Comparison of ENCODE assay signal across 2 cellular contexts in the genomic region with DNA sequence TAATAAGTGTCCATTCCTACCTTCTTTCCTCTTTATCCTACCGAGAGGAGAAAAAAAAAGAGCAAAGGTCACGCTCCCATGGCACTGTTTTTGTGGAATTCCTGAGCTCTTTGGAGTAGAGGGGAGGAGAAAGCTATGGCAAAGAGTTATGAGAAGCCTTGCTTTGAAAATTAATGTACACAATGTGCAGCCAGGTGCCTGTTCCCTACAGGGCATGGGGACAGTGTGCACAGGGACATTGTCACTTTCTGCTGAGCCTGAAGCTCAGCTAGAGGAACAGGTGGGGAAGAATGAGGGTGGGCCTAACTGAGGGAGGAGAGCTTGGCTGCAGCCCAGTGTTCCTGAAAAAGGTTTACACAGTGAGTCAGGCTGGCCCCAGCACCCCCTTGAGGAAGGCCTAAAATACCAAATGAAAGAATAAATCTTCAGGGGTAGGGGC.
TF ChIP-seq lines count a peak whose summit lies in the region.

No MANE protein-coding gene starts in this region.

TF ChIP-seq in IMR-90, 13 proteins besides CTCF, POLR2A, EP300 and RAD21 (continued from another document):
- TF ChIP-seq RFX5 (IDR thresholded peaks at IDR 0.05; ENCODE audit: low read depth, low read length) (no peak), MAFK (IDR thresholded peaks at IDR 0.05; ENCODE audit: low read depth, low read length) (no peak), BHLHE40 (IDR thresholded peaks at IDR 0.05; ENCODE audit: low read depth, low read length) (no peak), RCOR1 (IDR thresholded peaks at IDR 0.05; ENCODE audit: insufficient replicate concordance, low read length) (no peak), MXI1 (IDR thresholded peaks at IDR 0.05; ENCODE audit: borderline replicate concordance, low read depth, low read length) (no peak), CEBPB (IDR thresholded peaks at IDR 0.05; ENCODE audit: low read depth, low read length) (no peak), NFE2L2 (IDR thresholded peaks at IDR 0.05; ENCODE audit: low read depth, low read length) (no peak), SMC3 (IDR thresholded peaks at IDR 0.05; ENCODE audit: low read depth, low read length) (no peak), FOS (IDR thresholded peaks at IDR 0.05; ENCODE audit: low read depth, low read length) (no peak)
- TF ChIP-seq, protein P1, sequence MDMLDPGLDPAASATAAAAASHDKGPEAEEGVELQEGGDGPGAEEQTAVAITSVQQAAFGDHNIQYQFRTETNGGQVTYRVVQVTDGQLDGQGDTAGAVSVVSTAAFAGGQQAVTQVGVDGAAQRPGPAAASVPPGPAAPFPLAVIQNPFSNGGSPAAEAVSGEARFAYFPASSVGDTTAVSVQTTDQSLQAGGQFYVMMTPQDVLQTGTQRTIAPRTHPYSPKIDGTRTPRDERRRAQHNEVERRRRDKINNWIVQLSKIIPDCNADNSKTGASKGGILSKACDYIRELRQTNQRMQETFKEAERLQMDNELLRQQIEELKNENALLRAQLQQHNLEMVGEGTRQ (IDR thresholded peaks at IDR 0.05; ENCODE audit: low read depth, low read length): no peak
- TF ChIP-seq, protein P2, sequence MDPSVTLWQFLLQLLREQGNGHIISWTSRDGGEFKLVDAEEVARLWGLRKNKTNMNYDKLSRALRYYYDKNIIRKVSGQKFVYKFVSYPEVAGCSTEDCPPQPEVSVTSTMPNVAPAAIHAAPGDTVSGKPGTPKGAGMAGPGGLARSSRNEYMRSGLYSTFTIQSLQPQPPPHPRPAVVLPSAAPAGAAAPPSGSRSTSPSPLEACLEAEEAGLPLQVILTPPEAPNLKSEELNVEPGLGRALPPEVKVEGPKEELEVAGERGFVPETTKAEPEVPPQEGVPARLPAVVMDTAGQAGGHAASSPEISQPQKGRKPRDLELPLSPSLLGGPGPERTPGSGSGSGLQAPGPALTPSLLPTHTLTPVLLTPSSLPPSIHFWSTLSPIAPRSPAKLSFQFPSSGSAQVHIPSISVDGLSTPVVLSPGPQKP (IDR thresholded peaks at IDR 0.05; ENCODE audit: borderline replicate concordance, low read depth, low read length): no peak

TF ChIP-seq in HepG2, 621 proteins besides CTCF, POLR2A, EP300 and RAD21 (continued from another document and continues in another):
- TF ChIP-seq ZNF614 (CRISPR knock-in tag; IDR thresholded peaks at IDR 0.05; ENCODE audit: borderline replicate concordance): peak; percentile 75
- peak; percentile 21; the same call in 1 of the 2 replicates for TF ChIP-seq FOXA3 (CRISPR knock-in tag; IDR thresholded peaks at IDR 0.05)
- TF ChIP-seq, protein P3, sequence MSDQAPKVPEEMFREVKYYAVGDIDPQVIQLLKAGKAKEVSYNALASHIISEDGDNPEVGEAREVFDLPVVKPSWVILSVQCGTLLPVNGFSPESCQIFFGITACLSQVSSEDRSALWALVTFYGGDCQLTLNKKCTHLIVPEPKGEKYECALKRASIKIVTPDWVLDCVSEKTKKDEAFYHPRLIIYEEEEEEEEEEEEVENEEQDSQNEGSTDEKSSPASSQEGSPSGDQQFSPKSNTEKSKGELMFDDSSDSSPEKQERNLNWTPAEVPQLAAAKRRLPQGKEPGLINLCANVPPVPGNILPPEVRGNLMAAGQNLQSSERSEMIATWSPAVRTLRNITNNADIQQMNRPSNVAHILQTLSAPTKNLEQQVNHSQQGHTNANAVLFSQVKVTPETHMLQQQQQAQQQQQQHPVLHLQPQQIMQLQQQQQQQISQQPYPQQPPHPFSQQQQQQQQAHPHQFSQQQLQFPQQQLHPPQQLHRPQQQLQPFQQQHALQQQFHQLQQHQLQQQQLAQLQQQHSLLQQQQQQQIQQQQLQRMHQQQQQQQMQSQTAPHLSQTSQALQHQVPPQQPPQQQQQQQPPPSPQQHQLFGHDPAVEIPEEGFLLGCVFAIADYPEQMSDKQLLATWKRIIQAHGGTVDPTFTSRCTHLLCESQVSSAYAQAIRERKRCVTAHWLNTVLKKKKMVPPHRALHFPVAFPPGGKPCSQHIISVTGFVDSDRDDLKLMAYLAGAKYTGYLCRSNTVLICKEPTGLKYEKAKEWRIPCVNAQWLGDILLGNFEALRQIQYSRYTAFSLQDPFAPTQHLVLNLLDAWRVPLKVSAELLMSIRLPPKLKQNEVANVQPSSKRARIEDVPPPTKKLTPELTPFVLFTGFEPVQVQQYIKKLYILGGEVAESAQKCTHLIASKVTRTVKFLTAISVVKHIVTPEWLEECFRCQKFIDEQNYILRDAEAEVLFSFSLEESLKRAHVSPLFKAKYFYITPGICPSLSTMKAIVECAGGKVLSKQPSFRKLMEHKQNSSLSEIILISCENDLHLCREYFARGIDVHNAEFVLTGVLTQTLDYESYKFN (CRISPR knock-in tag; conservative IDR thresholded peaks at IDR 0.05): peak; percentile 76
- TF ChIP-seq ZNF34 (CRISPR knock-in tag; IDR thresholded peaks at IDR 0.05; ENCODE audit: borderline replicate concordance): no peak
- no peak for TF ChIP-seq CREM (IDR thresholded peaks at IDR 0.05)
- TF ChIP-seq CREM (CRISPR knock-in tag; IDR thresholded peaks at IDR 0.05): no peak
- TF ChIP-seq ZNF292 (CRISPR knock-in tag; IDR thresholded peaks at IDR 0.05; ENCODE audit: borderline replicate concordance, low read depth): peak; percentile 20; the same call in 1 of the 2 replicates
- TF ChIP-seq SAP130 (CRISPR knock-in tag; IDR thresholded peaks at IDR 0.05; ENCODE audit: low read depth): 0 out of 2 replicates have a peak, but pooled peaks have one; percentile 32
- peak; percentile 74; the same call in 1 of the 2 replicates for TF ChIP-seq ZKSCAN8 (CRISPR knock-in tag; IDR thresholded peaks at IDR 0.05; ENCODE audit: borderline replicate concordance)
- peak; percentile 69 for TF ChIP-seq FOSL2 (CRISPR knock-in tag; IDR thresholded peaks at IDR 0.05)
- TF ChIP-seq RFX1 (IDR thresholded peaks at IDR 0.05): no peak
- TF ChIP-seq, protein P4, sequence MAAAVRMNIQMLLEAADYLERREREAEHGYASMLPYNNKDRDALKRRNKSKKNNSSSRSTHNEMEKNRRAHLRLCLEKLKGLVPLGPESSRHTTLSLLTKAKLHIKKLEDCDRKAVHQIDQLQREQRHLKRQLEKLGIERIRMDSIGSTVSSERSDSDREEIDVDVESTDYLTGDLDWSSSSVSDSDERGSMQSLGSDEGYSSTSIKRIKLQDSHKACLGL (CRISPR knock-in tag; IDR thresholded peaks at IDR 0.05): no peak
- peak; percentile 68; the same call in 1 of the 2 replicates for TF ChIP-seq SALL1 (CRISPR knock-in tag; IDR thresholded peaks at IDR 0.05)
- TF ChIP-seq, protein P5, sequence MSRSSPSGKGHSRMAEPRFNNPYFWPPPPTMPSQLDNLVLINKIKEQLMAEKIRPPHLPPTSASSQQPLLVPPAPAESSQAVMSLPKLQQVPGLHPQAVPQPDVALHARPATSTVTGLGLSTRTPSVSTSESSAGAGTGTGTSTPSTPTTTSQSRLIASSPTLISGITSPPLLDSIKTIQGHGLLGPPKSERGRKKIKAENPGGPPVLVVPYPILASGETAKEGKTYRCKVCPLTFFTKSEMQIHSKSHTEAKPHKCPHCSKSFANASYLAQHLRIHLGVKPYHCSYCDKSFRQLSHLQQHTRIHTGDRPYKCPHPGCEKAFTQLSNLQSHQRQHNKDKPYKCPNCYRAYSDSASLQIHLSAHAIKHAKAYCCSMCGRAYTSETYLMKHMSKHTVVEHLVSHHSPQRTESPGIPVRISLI (CRISPR knock-in tag; IDR thresholded peaks at IDR 0.05; ENCODE audit: borderline replicate concordance): peak; percentile 89
- TF ChIP-seq, protein P6, sequence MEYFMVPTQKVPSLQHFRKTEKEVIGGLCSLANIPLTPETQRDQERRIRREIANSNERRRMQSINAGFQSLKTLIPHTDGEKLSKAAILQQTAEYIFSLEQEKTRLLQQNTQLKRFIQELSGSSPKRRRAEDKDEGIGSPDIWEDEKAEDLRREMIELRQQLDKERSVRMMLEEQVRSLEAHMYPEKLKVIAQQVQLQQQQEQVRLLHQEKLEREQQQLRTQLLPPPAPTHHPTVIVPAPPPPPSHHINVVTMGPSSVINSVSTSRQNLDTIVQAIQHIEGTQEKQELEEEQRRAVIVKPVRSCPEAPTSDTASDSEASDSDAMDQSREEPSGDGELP (IDR thresholded peaks at IDR 0.05; ENCODE audit: borderline replicate concordance, low read depth): peak; percentile 16; the same call in 1 of the 2 replicates
- no peak for TF ChIP-seq ZBTB20 (CRISPR knock-in tag; IDR thresholded peaks at IDR 0.05; ENCODE audit: borderline replicate concordance, low read depth)
- peak; percentile 51; the same call in 1 of the 2 replicates for TF ChIP-seq HNF4G (IDR thresholded peaks at IDR 0.05; ENCODE audit: borderline replicate concordance, low read depth, low read length)
- 0 out of 2 replicates have a peak, but pooled peaks have one; percentile 38 for TF ChIP-seq HNF4G (CRISPR knock-in tag; IDR thresholded peaks at IDR 0.05; ENCODE audit: borderline replicate concordance, low read depth)
- TF ChIP-seq ZMYM3 (CRISPR knock-in tag; IDR thresholded peaks at IDR 0.05): 0 out of 2 replicates have a peak, but pooled peaks have one; percentile 19
- no peak for TF ChIP-seq ZFP36 (IDR thresholded peaks at IDR 0.05; ENCODE audit: borderline replicate concordance, low read depth, low read length, partially characterized antibody)
- TF ChIP-seq ERF (CRISPR knock-in tag; IDR thresholded peaks at IDR 0.05): no peak
- TF ChIP-seq GLI4 (CRISPR knock-in tag; IDR thresholded peaks at IDR 0.05; ENCODE audit: borderline replicate concordance): no peak
- TF ChIP-seq LCORL (IDR thresholded peaks at IDR 0.05): no peak
- TF ChIP-seq LCORL (CRISPR knock-in tag; IDR thresholded peaks at IDR 0.05): peak; percentile 50; the same call in 1 of the 2 replicates
- TF ChIP-seq, protein P7, sequence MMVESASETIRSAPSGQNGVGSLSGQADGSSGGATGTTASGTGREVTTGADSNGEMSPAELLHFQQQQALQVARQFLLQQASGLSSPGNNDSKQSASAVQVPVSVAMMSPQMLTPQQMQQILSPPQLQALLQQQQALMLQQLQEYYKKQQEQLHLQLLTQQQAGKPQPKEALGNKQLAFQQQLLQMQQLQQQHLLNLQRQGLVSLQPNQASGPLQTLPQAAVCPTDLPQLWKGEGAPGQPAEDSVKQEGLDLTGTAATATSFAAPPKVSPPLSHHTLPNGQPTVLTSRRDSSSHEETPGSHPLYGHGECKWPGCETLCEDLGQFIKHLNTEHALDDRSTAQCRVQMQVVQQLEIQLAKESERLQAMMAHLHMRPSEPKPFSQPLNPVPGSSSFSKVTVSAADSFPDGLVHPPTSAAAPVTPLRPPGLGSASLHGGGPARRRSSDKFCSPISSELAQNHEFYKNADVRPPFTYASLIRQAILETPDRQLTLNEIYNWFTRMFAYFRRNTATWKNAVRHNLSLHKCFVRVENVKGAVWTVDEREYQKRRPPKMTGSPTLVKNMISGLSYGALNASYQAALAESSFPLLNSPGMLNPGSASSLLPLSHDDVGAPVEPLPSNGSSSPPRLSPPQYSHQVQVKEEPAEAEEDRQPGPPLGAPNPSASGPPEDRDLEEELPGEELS (CRISPR knock-in tag; IDR thresholded peaks at IDR 0.05): no peak
- peak; percentile 62; the same call in 1 of the 2 replicates for TF ChIP-seq TBX2 (CRISPR knock-in tag; IDR thresholded peaks at IDR 0.05; ENCODE audit: borderline replicate concordance)
- 0 out of 2 replicates have a peak, but pooled peaks have one; percentile 16 for TF ChIP-seq ZNF501 (CRISPR knock-in tag; IDR thresholded peaks at IDR 0.05)
- peak; percentile 68 for TF ChIP-seq NR2F6 (IDR thresholded peaks at IDR 0.05)
- TF ChIP-seq NR2F6 (CRISPR knock-in tag; IDR thresholded peaks at IDR 0.05): peak; percentile 63
- TF ChIP-seq, protein P8, sequence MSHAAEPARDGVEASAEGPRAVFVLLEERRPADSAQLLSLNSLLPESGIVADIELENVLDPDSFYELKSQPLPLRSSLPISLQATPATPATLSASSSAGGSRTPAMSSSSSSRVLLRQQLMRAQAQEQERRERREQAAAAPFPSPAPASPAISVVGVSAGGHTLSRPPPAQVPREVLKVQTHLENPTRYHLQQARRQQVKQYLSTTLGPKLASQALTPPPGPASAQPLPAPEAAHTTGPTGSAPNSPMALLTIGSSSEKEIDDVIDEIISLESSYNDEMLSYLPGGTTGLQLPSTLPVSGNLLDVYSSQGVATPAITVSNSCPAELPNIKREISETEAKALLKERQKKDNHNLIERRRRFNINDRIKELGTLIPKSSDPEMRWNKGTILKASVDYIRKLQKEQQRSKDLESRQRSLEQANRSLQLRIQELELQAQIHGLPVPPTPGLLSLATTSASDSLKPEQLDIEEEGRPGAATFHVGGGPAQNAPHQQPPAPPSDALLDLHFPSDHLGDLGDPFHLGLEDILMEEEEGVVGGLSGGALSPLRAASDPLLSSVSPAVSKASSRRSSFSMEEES (CRISPR knock-in tag; IDR thresholded peaks at IDR 0.05): 0 out of 2 replicates have a peak, but pooled peaks have one; percentile 42
- TF ChIP-seq ESRRA (CRISPR knock-in tag; IDR thresholded peaks at IDR 0.05; ENCODE audit: low read depth): no peak
- no peak for TF ChIP-seq ZFP41 (CRISPR knock-in tag; IDR thresholded peaks at IDR 0.05; ENCODE audit: borderline replicate concordance)
- TF ChIP-seq, protein P9, sequence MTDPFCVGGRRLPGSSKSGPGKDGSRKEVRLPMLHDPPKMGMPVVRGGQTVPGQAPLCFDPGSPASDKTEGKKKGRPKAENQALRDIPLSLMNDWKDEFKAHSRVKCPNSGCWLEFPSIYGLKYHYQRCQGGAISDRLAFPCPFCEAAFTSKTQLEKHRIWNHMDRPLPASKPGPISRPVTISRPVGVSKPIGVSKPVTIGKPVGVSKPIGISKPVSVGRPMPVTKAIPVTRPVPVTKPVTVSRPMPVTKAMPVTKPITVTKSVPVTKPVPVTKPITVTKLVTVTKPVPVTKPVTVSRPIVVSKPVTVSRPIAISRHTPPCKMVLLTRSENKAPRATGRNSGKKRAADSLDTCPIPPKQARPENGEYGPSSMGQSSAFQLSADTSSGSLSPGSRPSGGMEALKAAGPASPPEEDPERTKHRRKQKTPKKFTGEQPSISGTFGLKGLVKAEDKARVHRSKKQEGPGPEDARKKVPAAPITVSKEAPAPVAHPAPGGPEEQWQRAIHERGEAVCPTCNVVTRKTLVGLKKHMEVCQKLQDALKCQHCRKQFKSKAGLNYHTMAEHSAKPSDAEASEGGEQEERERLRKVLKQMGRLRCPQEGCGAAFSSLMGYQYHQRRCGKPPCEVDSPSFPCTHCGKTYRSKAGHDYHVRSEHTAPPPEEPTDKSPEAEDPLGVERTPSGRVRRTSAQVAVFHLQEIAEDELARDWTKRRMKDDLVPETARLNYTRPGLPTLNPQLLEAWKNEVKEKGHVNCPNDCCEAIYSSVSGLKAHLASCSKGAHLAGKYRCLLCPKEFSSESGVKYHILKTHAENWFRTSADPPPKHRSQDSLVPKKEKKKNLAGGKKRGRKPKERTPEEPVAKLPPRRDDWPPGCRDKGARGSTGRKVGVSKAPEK (CRISPR knock-in tag; IDR thresholded peaks at IDR 0.05; ENCODE audit: borderline replicate concordance): no peak
